In the genomic region with DNA sequence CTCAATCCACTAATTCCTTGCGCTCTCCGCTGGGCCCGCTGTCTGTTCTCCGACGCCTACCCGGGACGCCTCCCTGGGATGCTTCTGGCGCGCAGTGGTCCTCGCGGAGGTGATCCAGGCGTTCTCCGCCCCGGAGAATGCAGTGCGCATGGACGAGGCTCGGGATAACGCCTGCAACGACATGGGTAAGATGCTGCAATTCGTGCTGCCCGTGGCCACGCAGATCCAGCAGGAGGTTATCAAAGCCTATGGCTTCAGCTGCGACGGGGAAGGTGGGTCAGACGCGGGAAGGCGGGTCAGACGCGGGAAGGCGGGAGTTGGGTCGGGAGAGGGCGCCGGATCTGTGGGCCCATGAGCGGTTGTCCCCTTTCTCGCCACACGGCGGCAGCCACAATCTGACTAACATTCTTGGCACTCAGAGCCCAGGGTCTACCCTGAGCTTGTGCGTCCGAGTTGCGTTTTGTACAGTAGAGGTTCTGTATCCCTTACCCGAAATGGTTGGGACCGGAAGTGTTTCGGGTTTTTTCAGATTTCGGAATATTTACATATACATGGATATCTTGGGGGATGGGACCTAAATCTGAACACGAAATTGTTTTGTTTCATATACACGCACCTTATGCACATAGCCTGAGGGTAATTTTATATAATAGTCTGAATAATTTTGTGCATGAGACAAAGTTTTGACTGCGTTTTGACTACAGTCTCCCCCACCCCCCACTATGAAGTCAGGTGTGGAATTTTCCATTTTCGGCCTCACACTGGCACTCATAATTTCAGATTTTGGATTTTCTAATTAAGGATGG, we compare ENCODE assay signal across 8 cellular contexts. TPM values are rescaled to one million over a fixed set of nuclear protein-coding genes. Genes with fewer than 3 reads are reported as not detected.
A peak's percentile ranks its signal among the peaks of the same experiment; 100 is the strongest.
DNase-seq lines count a peak whose midpoint lies in the region; ATAC-seq and TF ChIP-seq lines count a peak whose summit lies in the region.

No MANE protein-coding gene starts in this region.

- TF ChIP-seq POLR2A in stomach (IDR thresholded peaks at IDR 0.05), result peak in 1 of 4 donors; percentile 52

- H3K27ac ChIP-seq in DOHH2 (ENCODE audit: low read depth, low read length) (peak overlapping the region; percentile 80), GM23338 (ENCODE audit: low read depth) (peak overlapping the region; percentile 87), stomach (peak overlapping the region; percentile 91 to 99 (median 97))

- H3K36me3 ChIP-seq in DOHH2 (ENCODE audit: control insufficient read depth, low read length), result no peaks in the 10 kb centered on the region
- no peaks in the 10 kb centered on the region for H3K36me3 ChIP-seq in GM23338 (ENCODE audit: insufficient read depth)
- H3K36me3 ChIP-seq in Loucy (ENCODE audit: insufficient read depth, low read length), result no peaks in the 10 kb centered on the region
- H3K36me3 ChIP-seq in stomach, result peaks cover 13 to 34% (median 31%) of the 10 kb centered on the region in 4 donors

- peak overlapping the region; percentile 100 for H3K4me2 ChIP-seq in DOHH2 (ENCODE audit: low read length)
- H3K4me2 ChIP-seq in GM23338, result peak overlapping the region; percentile 79
- peak overlapping the region; percentile 91 for H3K4me2 ChIP-seq in Loucy (ENCODE audit: low read depth, low read length, poor library complexity, severe bottlenecking)

- H3K79me2 ChIP-seq in DOHH2 (ENCODE audit: control insufficient read depth, low read length), result no peaks in the 10 kb centered on the region
- H3K79me2 ChIP-seq in GM23338 (replicated peaks; ENCODE audit: insufficient read depth), result 0 out of 2 replicates have a peak, but pooled peaks cover 6% of the 10 kb centered on the region
- H3K79me2 ChIP-seq in Loucy (ENCODE audit: insufficient read depth, low read length), result peaks cover 25% of the 10 kb centered on the region

- H3K27ac Mint-ChIP-seq in GM23338, result peak overlapping the region; percentile 100
- peak overlapping the region; percentile 100 for H3K27ac Mint-ChIP-seq in nephron progenitor cell

- no peak overlapping the region for H2AFZ ChIP-seq in GM23338
- no peak overlapping the region for H2AFZ ChIP-seq in Loucy (ENCODE audit: low read length)

- H3K9me3 ChIP-seq in DOHH2 (ENCODE audit: control insufficient read depth, insufficient read depth, low read length), result no peaks in the 10 kb centered on the region
- H3K9me3 ChIP-seq in Loucy (ENCODE audit: insufficient read depth, low read depth, low read length), result no peaks in the 10 kb centered on the region
- no peaks in the 10 kb centered on the region for H3K9me3 ChIP-seq in stomach

- H3K4me3 Mint-ChIP-seq in GM23338 (peak overlapping the region; percentile 96), nephron progenitor cell (peak overlapping the region; percentile 86)

- H3K9me3 Mint-ChIP-seq in GM23338, result peaks cover 2% of the 10 kb centered on the region; the same call in 2 of the 3 replicates
- no peaks in the 10 kb centered on the region for H3K9me3 Mint-ChIP-seq in nephron progenitor cell

- no peaks in the 10 kb centered on the region for H3K9me2 ChIP-seq in DOHH2 (replicated peaks; ENCODE audit: control insufficient read depth, low read length)
- H3K9me2 ChIP-seq in GM23338 (ENCODE audit: insufficient read depth), result no peaks in the 10 kb centered on the region
- H3K9me2 ChIP-seq in Loucy (replicated peaks; ENCODE audit: low read depth, low read length), result no peaks in the 10 kb centered on the region

- H3K27me3 Mint-ChIP-seq in GM23338 (ENCODE audit: insufficient read depth, low read depth, poor library complexity) (peaks cover 54% of the 10 kb centered on the region), nephron progenitor cell (ENCODE audit: low read depth, poor library complexity) (no peaks in the 10 kb centered on the region)

- intact Hi-C loops in stomach (cut with DNase I; ENCODE audit: low total_unique reads), result loop anchor here (10.0 kb wide), 1 partner anchor 170 kb away; no protein-coding TSS in a partner anchor

- H3F3A ChIP-seq in DOHH2 (ENCODE audit: control insufficient read depth, insufficient read depth) (peaks cover 13% of the 10 kb centered on the region), GM23338 (replicated peaks; ENCODE audit: low read depth) (peaks cover 31% of the 10 kb centered on the region), Loucy (ENCODE audit: low read depth) (peaks cover 12% of the 10 kb centered on the region)

- H3K4me1 ChIP-seq in DOHH2 (ENCODE audit: control insufficient read depth, low read length), result peaks cover 56% of the 10 kb centered on the region
- H3K4me1 ChIP-seq in GM23338 (ENCODE audit: insufficient read depth), result peaks cover 20% of the 10 kb centered on the region
- peaks cover 32% of the 10 kb centered on the region for H3K4me1 ChIP-seq in Loucy (ENCODE audit: insufficient read depth, low read length, poor library complexity, severe bottlenecking)
- peaks cover 27 to 82% (median 56%) of the 10 kb centered on the region in 4 donors for H3K4me1 ChIP-seq in stomach

- TF ChIP-seq EP300 in stomach (IDR thresholded peaks at IDR 0.05), result no peak

- H3K4me1 Mint-ChIP-seq in GM23338, result peaks cover 46% of the 10 kb centered on the region
- H3K4me1 Mint-ChIP-seq in nephron progenitor cell, result peaks cover 71% of the 10 kb centered on the region

- H4K20me1 ChIP-seq in DOHH2 (ENCODE audit: control insufficient read depth, insufficient read depth, low read depth, low read length), result no peaks in the 10 kb centered on the region
- H4K20me1 ChIP-seq in GM23338 (replicated peaks; ENCODE audit: insufficient read depth), result no peaks in the 10 kb centered on the region; the same call in 1 of the 2 replicates
- H4K20me1 ChIP-seq in Loucy (ENCODE audit: insufficient read depth, low read length, poor library complexity, severe bottlenecking), result peaks cover 6% of the 10 kb centered on the region

- H3K9ac ChIP-seq in Loucy (ENCODE audit: low read depth, low read length, poor library complexity, severe bottlenecking), result peak overlapping the region; percentile 99

- H3K4me3 ChIP-seq in DOHH2 (ENCODE audit: low read length) (peak overlapping the region; percentile 95), GM23338 (peak overlapping the region; percentile 70), Loucy (ENCODE audit: low read length, poor library complexity, severe bottlenecking) (peak overlapping the region; percentile 89), stomach (peak overlapping the region; percentile 56 to 68 (median 62))

- ATAC-seq in GM23338, result peak; percentile 45

- TF ChIP-seq CTCF in DOHH2 (IDR thresholded peaks at IDR 0.05; ENCODE audit: low read depth, low read length, poor library complexity, severe bottlenecking) (peak; percentile 98), GM23338 (conservative IDR thresholded peaks at IDR 0.05; ENCODE audit: low read depth in 2 of 2) (peak; percentile 62 to 93), Loucy (conservative IDR thresholded peaks at IDR 0.05; ENCODE audit: low read length) (peak; percentile 83), nephron progenitor cell (IDR thresholded peaks at IDR 0.05) (peak; percentile 59), stomach (IDR thresholded peaks at IDR 0.05) (peak in 6 of 7 experiments; percentile 80 to 96 (median 88))

- DNase-seq in GM23338 (ENCODE audit: low spot score) (peak; percentile 97), SHP77 (lab: John Stamatoyannopoulos, UW) (peak; percentile 72 to 73), activated gamma-delta T cell (lab: John Stamatoyannopoulos, UW) (peak; percentile 64), fibroblast of the conjunctiva (ENCODE audit: low read depth) (peak; percentile 91), nephron progenitor cell (peak; percentile 87), stomach (peak; percentile 95)

- H3K36me3 Mint-ChIP-seq in GM23338 (ENCODE audit: low read depth) (peaks cover 21% of the 10 kb centered on the region), nephron progenitor cell (ENCODE audit: low read depth) (peaks cover 22% of the 10 kb centered on the region)

- WGBS in stomach, 5 donors, result 1 to 2% (median 2%) methylated on average over 32 to 48 of the region's 48 CpGs

- peaks cover 16% of the 10 kb centered on the region for H3K27me3 ChIP-seq in DOHH2 (ENCODE audit: control insufficient read depth, low read length)
- no peaks in the 10 kb centered on the region for H3K27me3 ChIP-seq in GM23338 (ENCODE audit: insufficient read depth)
- no peaks in the 10 kb centered on the region for H3K27me3 ChIP-seq in Loucy (ENCODE audit: insufficient read depth, low read length, poor library complexity, severe bottlenecking)
- H3K27me3 ChIP-seq in stomach, result no peaks in the 10 kb centered on the region

RNA-seq across cellular contexts. Expression of a gene that starts 0.8 kb away (rescaled TPM):
- total RNA-seq in GM23338 (2014; rRNA removed; shearing (Covaris generic)), result 186 and 204 TPM in 2 replicates
- polyA plus RNA-seq in GM23338 (2016; fragmentation: Nextera tagmentation; extraction: Ambion mirVana) (262 and 285 TPM in 2 replicates), stomach (100 to 1,000 TPM; 418 to 621 (median 443) TPM)
- 100 to 1,000 TPM; 155 to 453 (median 306) TPM for total RNA-seq in stomach

RNA-seq across cellular contexts. Expression of a gene that starts 1.0 kb away (rescaled TPM):
- not detected in 2 replicates for total RNA-seq in GM23338 (2014; rRNA removed; shearing (Covaris generic))
- polyA plus RNA-seq in GM23338 (2016; fragmentation: Nextera tagmentation; extraction: Ambion mirVana), result not detected in 2 replicates
- total RNA-seq in stomach, result not detected
- not detected for polyA plus RNA-seq in stomach

RNA-seq across cellular contexts. Expression of a gene that starts 6.6 kb away (rescaled TPM):
- 24.7 and 25.3 TPM in 2 replicates for total RNA-seq in GM23338 (2014; rRNA removed; shearing (Covaris generic))
- polyA plus RNA-seq in GM23338 (2016; fragmentation: Nextera tagmentation; extraction: Ambion mirVana) (35.4 and 40.6 TPM in 2 replicates), stomach (10 to 100 TPM; 40.6 to 51.2 (median 41.2) TPM)
- total RNA-seq in stomach, result 10 to 100 TPM; 11.2 to 36.6 (median 28.0) TPM

RNA-seq across cellular contexts. Expression of a gene that starts 16.8 kb away (rescaled TPM):
- 49.6 and 52.8 TPM in 2 replicates for total RNA-seq in GM23338 (2014; rRNA removed; shearing (Covaris generic))
- polyA plus RNA-seq in GM23338 (2016; fragmentation: Nextera tagmentation; extraction: Ambion mirVana) (27.2 and 29.5 TPM in 2 replicates), stomach (10 to 100 TPM; 44.4 to 57.4 (median 48.8) TPM)
- total RNA-seq in stomach, result 100 to 1,000 TPM in 3 of 5 donors, 10 to 100 TPM in 2; 23.3 to 694 (median 291) TPM

RNA-seq across cellular contexts. Expression of a gene that starts 25.9 kb away (rescaled TPM):
- 378 and 416 TPM in 2 replicates for total RNA-seq in GM23338 (2014; rRNA removed; shearing (Covaris generic))
- 224 and 238 TPM in 2 replicates for polyA plus RNA-seq in GM23338 (2016; fragmentation: Nextera tagmentation; extraction: Ambion mirVana)
- 100 to 1,000 TPM in 4 of 5 donors, 10 to 100 TPM in 1; 49.2 to 441 (median 150) TPM for total RNA-seq in stomach
- 100 to 1,000 TPM; 150 to 179 (median 154) TPM for polyA plus RNA-seq in stomach

Comparison
In these comparisons a context has a peak if more than half of its experiments do, and no peak if none do; other contexts are left out.
1. Peak in every context shown above with its lines: DNase-seq, ATAC-seq, H3K4me3 ChIP-seq and H3K27ac ChIP-seq.